In the genomic region with DNA sequence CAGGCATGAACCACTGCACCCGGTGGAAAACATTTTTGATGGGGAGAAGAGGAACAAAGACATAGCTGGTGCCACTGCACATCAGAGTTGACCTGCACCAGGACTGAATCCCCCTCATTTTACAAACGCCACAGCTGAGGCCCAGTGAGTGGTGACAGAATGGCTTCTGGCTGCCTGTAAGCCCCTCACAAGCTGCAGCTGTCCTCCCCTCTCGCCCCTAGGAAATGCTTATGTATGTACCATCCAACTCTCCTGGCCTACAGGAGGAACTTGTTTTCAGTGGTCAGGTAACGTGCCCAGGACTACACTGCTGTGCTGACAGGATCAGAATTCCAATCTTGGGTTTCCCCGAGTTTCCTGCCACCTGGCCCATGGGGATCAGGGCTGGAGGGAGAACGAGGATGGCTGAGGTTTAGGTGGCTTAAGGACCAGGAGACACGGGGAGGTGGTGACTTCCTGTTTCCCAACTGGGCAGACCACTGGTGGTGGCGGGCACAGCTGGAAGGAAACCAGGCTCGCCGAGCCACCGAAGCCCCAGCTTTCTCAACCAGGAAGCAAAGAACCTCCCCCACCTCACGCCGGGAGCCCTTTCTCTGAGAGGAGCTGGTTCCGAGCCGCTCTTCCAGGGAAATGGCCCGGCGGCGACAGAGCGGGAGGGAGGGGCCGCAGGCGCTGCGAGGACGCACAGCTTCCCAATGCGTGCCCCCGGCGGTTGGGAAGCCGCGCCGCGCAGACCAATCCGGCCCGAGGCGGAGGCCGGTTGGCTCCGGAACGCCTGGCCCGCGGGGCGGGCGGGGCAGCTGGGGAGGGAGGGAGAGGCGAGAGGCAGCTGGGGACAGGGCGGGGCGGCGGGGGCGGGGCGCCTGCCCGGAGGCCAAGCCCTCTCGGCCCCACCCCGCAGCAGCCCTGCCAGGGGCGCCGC, we compare ENCODE assay signal across 8 cellular contexts. TPM values are rescaled to one million over a fixed set of nuclear protein-coding genes. Genes with fewer than 3 reads are reported as not detected.
A peak's percentile ranks its signal among the peaks of the same experiment; 100 is the strongest.
DNase-seq lines count a peak whose midpoint lies in the region; ATAC-seq and TF ChIP-seq lines count a peak whose summit lies in the region.

No MANE protein-coding gene starts in this region.

- peaks cover 4% of the 10 kb centered on the region for H3K4me1 Mint-ChIP-seq in activated naive CD4-positive, alpha-beta T cell treated with anti-CD3 and anti-CD28 coated beads, Interleukin-2, amount 50 U/mL, for 24 hours

- POLR2A ChIA-PET in RWPE1 (lab: Yijun Ruan, JAX; ENCODE audit: low non-redundant PET): interaction anchor here (0.6 to 0.8 kb wide), 3 partner anchors 13 to 120 kb away, joined by 3 read pairs; partner anchors contain the start of gene RCE1

- no peak overlapping the region for H3K27ac Mint-ChIP-seq in activated naive CD4-positive, alpha-beta T cell treated with anti-CD3 and anti-CD28 coated beads, Interleukin-2, amount 50 U/mL, for 24 hours

- no peaks in the 10 kb centered on the region for H3K9me3 Mint-ChIP-seq in activated naive CD4-positive, alpha-beta T cell treated with anti-CD3 and anti-CD28 coated beads, Interleukin-2, amount 50 U/mL, for 24 hours

- H3K27me3 ChIP-seq in thymus (ENCODE audit: control insufficient read depth, insufficient read depth): no peaks in the 10 kb centered on the region

- peak overlapping the region; percentile 94 for H3K27ac ChIP-seq in RWPE1
- peak overlapping the region; percentile 80 for H3K27ac ChIP-seq in thymus (ENCODE audit: low read depth)

- no peaks in the 10 kb centered on the region for H3K27me3 Mint-ChIP-seq in activated naive CD4-positive, alpha-beta T cell treated with anti-CD3 and anti-CD28 coated beads, Interleukin-2, amount 50 U/mL, for 24 hours

- no peaks in the 10 kb centered on the region for H3K9me3 ChIP-seq in thymus (ENCODE audit: control insufficient read depth)

- ATAC-seq in GM21786 (IDR thresholded peaks at IDR 0.05; ENCODE audit: unreplicated experiment): peak; percentile 71

- CTCF ChIA-PET in RWPE1 (lab: Yijun Ruan, JAX): interaction anchor here (0.6 kb wide), 1 partner anchor 124 kb away, joined by 5 read pairs; no protein-coding TSS in a partner anchor

- peaks cover 10% of the 10 kb centered on the region for H3K4me1 ChIP-seq in thymus (ENCODE audit: control insufficient read depth, insufficient read depth, low read length)

- peak; percentile 96 for DNase-seq in Daoy (ENCODE audit: low read depth)
- peak; percentile 88 for DNase-seq in LHCN-M2 (ENCODE audit: low read depth)
- peak; percentile 94 for DNase-seq in RWPE1 (ENCODE audit: low spot score)
- peak; percentile 94 for DNase-seq in glomerular visceral epithelial cell (ENCODE audit: extremely low spot score)
- DNase-seq in occipital lobe (lab: John Stamatoyannopoulos, UW): peak; percentile 95

- no peak for TF ChIP-seq CTCF in RWPE1 (conservative IDR thresholded peaks at IDR 0.05; ENCODE audit: low read depth)

- peak overlapping the region; percentile 70 for H3K4me3 ChIP-seq in thymus (ENCODE audit: low read length)

- H3K36me3 ChIP-seq in thymus (ENCODE audit: control insufficient read depth, insufficient read depth): peaks cover 13% of the 10 kb centered on the region

- no peaks in the 10 kb centered on the region for H3K36me3 Mint-ChIP-seq in activated naive CD4-positive, alpha-beta T cell treated with anti-CD3 and anti-CD28 coated beads, Interleukin-2, amount 50 U/mL, for 24 hours

- peak overlapping the region; percentile 90 for H3K4me3 Mint-ChIP-seq in activated naive CD4-positive, alpha-beta T cell treated with anti-CD3 and anti-CD28 coated beads, Interleukin-2, amount 50 U/mL, for 24 hours

- WGBS in thymus: 4% methylated on average over 51 of the region's 51 CpGs

RNA-seq across cellular contexts. Expression of gene LRFN4, which starts 1.0 kb away (rescaled TPM):
- total RNA-seq in Daoy (2014; rRNA removed; shearing (Covaris generic)): 21.5 and 23.9 TPM in 2 replicates
- 14.1 and 16.9 TPM in 2 replicates for total RNA-seq in LHCN-M2 (2014; rRNA removed)
- polyA plus RNA-seq in LHCN-M2 (2012): 9.8 TPM
- 47.7 TPM for total RNA-seq in occipital lobe
- polyA plus RNA-seq in thymus: 20.1 TPM

RNA-seq across cellular contexts. Expression of gene RCE1, which starts 12.6 kb away (rescaled TPM):
- total RNA-seq in Daoy (2014; rRNA removed; shearing (Covaris generic)): 21.3 and 24.2 TPM in 2 replicates
- 15.6 and 19.5 TPM in 2 replicates for total RNA-seq in LHCN-M2 (2014; rRNA removed)
- polyA plus RNA-seq in LHCN-M2 (2012): 9.4 TPM
- 12.2 TPM for total RNA-seq in occipital lobe
- 23.3 TPM for polyA plus RNA-seq in thymus

Comparison
In these comparisons a context has a peak if more than half of its experiments do, and no peak if none do; other contexts are left out.
1. Peak in every context shown above with its lines: DNase-seq, ATAC-seq, H3K4me3 ChIP-seq and H3K27ac ChIP-seq.